In the genomic region with DNA sequence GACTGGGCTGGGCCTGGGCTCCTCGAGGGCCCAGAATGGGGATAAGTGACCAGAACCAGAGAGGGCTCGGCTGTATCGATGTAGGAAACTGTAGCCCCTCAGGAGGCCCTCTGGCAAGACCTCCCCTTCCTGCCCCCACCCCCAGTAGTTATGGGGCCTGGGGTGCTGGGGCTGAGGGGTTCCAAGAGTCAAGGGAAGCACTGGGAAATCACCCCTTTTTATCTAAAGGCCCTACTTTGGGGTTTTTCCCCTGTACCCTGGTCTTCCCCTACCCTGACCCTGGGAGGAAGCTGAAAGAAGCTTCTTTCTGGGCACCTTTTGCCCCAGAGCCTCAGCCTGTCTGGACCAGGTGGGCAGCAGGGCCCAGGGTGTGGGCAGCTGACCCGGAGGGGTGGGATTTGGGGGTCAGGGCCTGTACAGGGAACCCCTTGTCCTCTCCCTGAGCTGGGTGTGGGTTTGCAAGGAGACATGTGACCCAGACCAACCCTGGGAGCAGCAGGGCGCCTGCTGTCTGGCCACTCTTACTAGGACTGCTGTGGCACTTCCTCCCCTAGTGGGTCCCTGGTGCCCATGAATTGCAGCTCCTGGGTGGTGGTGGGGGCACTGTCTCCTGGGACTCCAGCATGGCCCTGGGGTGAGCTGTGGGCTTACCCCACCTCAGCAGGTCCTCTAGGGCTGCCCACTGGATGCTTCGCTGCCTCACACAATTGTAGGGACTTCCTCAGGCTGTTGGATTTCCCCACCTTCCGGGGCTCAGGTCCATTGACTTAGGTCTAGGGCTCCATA, we compare ENCODE assay signal across 8 cellular contexts. TPM values are rescaled to one million over a fixed set of nuclear protein-coding genes. Genes with fewer than 3 reads are reported as not detected.
DNase-seq lines count a peak whose midpoint lies in the region; ATAC-seq and TF ChIP-seq lines count a peak whose summit lies in the region.

No MANE protein-coding gene starts in this region.

- TF ChIP-seq POLR2A in suprapubic skin (IDR thresholded peaks at IDR 0.05) = no peak

- H3K4me1 ChIP-seq in OCI-LY3 (ENCODE audit: low read length) (peaks cover 69% of the 10 kb centered on the region), heart right ventricle (peaks cover 0 to 66% (median 12%) of the 10 kb centered on the region in 9 donors), suprapubic skin (peaks cover 20% of the 10 kb centered on the region)

- peak overlapping the region; percentile 97 for H3K27ac ChIP-seq in OCI-LY3 (ENCODE audit: low read length)
- H3K27ac ChIP-seq in heart right ventricle = peak overlapping the region in 5 of 10 donors; percentile 6 to 89 (median 37)
- no peak overlapping the region for H3K27ac ChIP-seq in suprapubic skin

- no peak for DNase-seq in activated CD4-positive, CD25-positive, alpha-beta regulatory T cell treated with anti-CD3 and anti-CD28 coated beads, Interleukin-2, amount 50 U/mL, for 72 hours
- DNase-seq in heart right ventricle (no peak), suprapubic skin (ENCODE audit: low spot score in 2 of 2) (peak in 1 of 2 donors; percentile 73), glomerular visceral epithelial cell (ENCODE audit: extremely low spot score) (no peak), SKM-1 treated with dmso at 0.1 percent for 144 hours (lab: John Stamatoyannopoulos, UW; ENCODE audit: unreplicated experiment) (no peak)

- H3K9ac ChIP-seq in OCI-LY3 (ENCODE audit: low read length) = peak overlapping the region; percentile 99

- TF ChIP-seq CTCF in OCI-LY3 (IDR thresholded peaks at IDR 0.05; ENCODE audit: low read depth, low read length) = no peak
- no peak for TF ChIP-seq CTCF in heart right ventricle (IDR thresholded peaks at IDR 0.05)
- TF ChIP-seq CTCF in suprapubic skin (IDR thresholded peaks at IDR 0.05) = no peak

- H2AFZ ChIP-seq in OCI-LY3 (ENCODE audit: low read depth, low read length) = no peak overlapping the region

- H3K9me3 ChIP-seq in OCI-LY3 (ENCODE audit: insufficient read depth, low read length) (no peaks in the 10 kb centered on the region), heart right ventricle (no peaks in the 10 kb centered on the region), suprapubic skin (no peaks in the 10 kb centered on the region)

- no peak for TF ChIP-seq EP300 in suprapubic skin (IDR thresholded peaks at IDR 0.05)

- 56 to 60% methylated on average over 7 of the region's 7 CpGs for WGBS in heart right ventricle, 2 donors
- WGBS in suprapubic skin = 92% methylated on average over 3 of the region's 7 CpGs

- H3K4me3 ChIP-seq in OCI-LY3 (ENCODE audit: low read length) (peak overlapping the region; percentile 97), heart right ventricle (peak overlapping the region in 9 of 10 donors; percentile 41 to 77 (median 56)), suprapubic skin (peak overlapping the region; percentile 72)

- H3K4me2 ChIP-seq in OCI-LY3 (ENCODE audit: low read length) = peak overlapping the region; percentile 80

- ATAC-seq in activated CD4-positive, CD25-positive, alpha-beta regulatory T cell treated with anti-CD3 and anti-CD28 coated beads, Interleukin-2, amount 50 U/mL, for 24 hours = peak; percentile 29 to 36
- peak in 7 of 8 donors; percentile 21 to 65 (median 46) for ATAC-seq in heart right ventricle
- ATAC-seq in GM21723 (IDR thresholded peaks at IDR 0.05; ENCODE audit: unreplicated experiment) = no peak

- H3K36me3 ChIP-seq in OCI-LY3 (replicated peaks; ENCODE audit: low read depth, low read length) (peaks cover 32% of the 10 kb centered on the region), heart right ventricle (peaks cover 0 to 5% (median 0%) of the 10 kb centered on the region in 9 donors), suprapubic skin (no peaks in the 10 kb centered on the region)

- peaks cover 89% of the 10 kb centered on the region for H3K79me2 ChIP-seq in OCI-LY3 (ENCODE audit: low read length)

- H3K27me3 ChIP-seq in OCI-LY3 (ENCODE audit: low read depth, low read length) (no peaks in the 10 kb centered on the region), heart right ventricle (peaks cover 0 to 77% (median 50%) of the 10 kb centered on the region in 7 donors), suprapubic skin (peaks cover 13% of the 10 kb centered on the region)

- intact Hi-C loops in heart right ventricle (cut with DNase I) = no loop called here

- peaks cover 16% of the 10 kb centered on the region for H4K20me1 ChIP-seq in OCI-LY3 (ENCODE audit: insufficient read depth, low read length)

RNA-seq across cellular contexts. Expression of a gene that starts 1.5 kb away (rescaled TPM):
- 1 to 10 TPM in 6 of 10 donors, under 1 TPM in 4; 0.46 to 6.6 (median 1.4) TPM for total RNA-seq in heart right ventricle
- 1 to 10 TPM; 1.3 to 2.8 TPM for polyA plus RNA-seq in heart right ventricle
- total RNA-seq in suprapubic skin = 10 to 100 TPM in 3 of 4 donors, 1 to 10 TPM in 1; 8.9 to 22.8 (median 18.6) TPM

RNA-seq across cellular contexts. Expression of a gene that starts 28.8 kb away (rescaled TPM):
- under 1 TPM; 0.09 to 0.42 (median 0.27) TPM for total RNA-seq in heart right ventricle
- polyA plus RNA-seq in heart right ventricle = under 1 TPM; 0.23 to 0.44 TPM
- under 1 TPM; 0.17 to 0.57 (median 0.36) TPM for total RNA-seq in suprapubic skin
